Comparison of ENCODE assay signal across 1 cellular context in the genomic region with DNA sequence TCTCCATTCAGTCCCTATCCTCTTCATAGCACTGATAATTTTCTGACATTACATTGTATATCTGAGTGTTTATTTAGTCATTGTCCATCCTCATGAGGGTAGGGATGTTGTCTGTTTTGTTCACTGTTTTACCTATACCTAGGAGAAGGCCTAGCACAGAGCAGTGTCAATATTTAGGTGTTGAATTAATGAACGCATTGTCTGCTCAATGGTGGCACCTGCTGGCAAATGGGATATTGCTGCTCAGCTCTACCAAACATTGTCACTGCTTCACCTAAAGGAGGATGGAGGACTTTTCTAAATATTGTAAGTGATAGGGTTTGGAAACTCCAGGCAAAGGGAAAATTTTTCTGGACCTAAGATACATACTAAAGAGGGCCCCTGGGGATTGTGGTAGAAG.
TF ChIP-seq lines count a peak whose summit lies in the region.

No MANE protein-coding gene starts in this region.

TF ChIP-seq in H1, 55 proteins besides CTCF, POLR2A, EP300 and RAD21 (continued from another document):
- TF ChIP-seq, protein P1, sequence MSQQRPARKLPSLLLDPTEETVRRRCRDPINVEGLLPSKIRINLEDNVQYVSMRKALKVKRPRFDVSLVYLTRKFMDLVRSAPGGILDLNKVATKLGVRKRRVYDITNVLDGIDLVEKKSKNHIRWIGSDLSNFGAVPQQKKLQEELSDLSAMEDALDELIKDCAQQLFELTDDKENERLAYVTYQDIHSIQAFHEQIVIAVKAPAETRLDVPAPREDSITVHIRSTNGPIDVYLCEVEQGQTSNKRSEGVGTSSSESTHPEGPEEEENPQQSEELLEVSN (IDR thresholded peaks at IDR 0.05): no peak
- no peak for TF ChIP-seq MAFK (IDR thresholded peaks at IDR 0.05; ENCODE audit: low read depth, low read length)
- no peak for TF ChIP-seq BCL11A (IDR thresholded peaks at IDR 0.05; ENCODE audit: low read depth in 2 of 2, low read length in 2 of 2)
- TF ChIP-seq USF2 (IDR thresholded peaks at IDR 0.05; ENCODE audit: low read length): no peak
- no peak for TF ChIP-seq HDAC6 (IDR thresholded peaks at IDR 0.05; ENCODE audit: low read depth, low read length)
- no peak for TF ChIP-seq RNF2 (IDR thresholded peaks at IDR 0.05; ENCODE audit: borderline replicate concordance, low read depth, low read length, missing control alignments, poor library complexity, severe bottlenecking)
- no peak for TF ChIP-seq GABPA (IDR thresholded peaks at IDR 0.05; ENCODE audit: borderline replicate concordance, insufficient read depth, low read length)
- TF ChIP-seq ASH2L (IDR thresholded peaks at IDR 0.05; ENCODE audit: low read length): no peak
- no peak for TF ChIP-seq HDAC2 (IDR thresholded peaks at IDR 0.05; ENCODE audit: borderline replicate concordance in 1 of 2, low read depth in 2 of 2, low read length in 2 of 2)
- TF ChIP-seq CTBP2 (IDR thresholded peaks at IDR 0.05; ENCODE audit: borderline replicate concordance, insufficient read depth, insufficient read length, low read length): no peak
- no peak for TF ChIP-seq RXRA (IDR thresholded peaks at IDR 0.05; ENCODE audit: insufficient read depth, low read depth, low read length)
- no peak for TF ChIP-seq CEBPB (IDR thresholded peaks at IDR 0.05; ENCODE audit: low read depth, low read length)
